In the genomic region with DNA sequence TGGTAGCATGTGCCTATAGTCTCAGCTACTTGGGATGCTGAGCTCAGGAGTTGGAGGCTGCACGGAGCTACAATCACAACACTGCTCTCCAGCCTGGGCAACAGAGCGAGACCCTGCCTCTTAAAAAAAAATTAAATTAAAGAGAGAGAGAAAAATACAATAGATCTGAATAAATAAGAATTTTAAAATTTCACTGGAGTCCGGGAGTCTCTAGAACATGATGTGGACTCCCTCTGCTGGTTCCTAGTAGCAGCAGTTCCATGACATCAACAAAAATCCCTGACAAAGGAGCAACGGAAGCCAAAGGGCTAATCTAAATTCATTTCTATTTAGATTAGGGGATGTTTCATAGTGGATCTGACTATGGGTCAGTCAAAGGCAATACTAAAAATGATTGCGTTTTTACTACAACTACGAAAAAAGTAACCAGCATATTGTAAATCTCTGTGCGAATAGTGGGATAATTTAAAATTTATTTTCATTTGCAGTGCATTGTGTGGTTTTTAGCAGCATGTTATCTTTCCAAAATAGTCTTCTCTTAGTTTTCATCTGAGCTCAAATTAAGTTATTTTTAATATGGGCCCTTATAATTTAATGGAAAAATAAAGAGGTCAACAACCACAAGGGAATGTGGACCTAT, we compare ENCODE assay signal across 9 cellular contexts. TPM values are rescaled to one million over a fixed set of nuclear protein-coding genes. Genes with fewer than 3 reads are reported as not detected.
DNase-seq lines count a peak whose midpoint lies in the region; ATAC-seq, FAIRE-seq and TF ChIP-seq lines count a peak whose summit lies in the region.
"Had no signal": no experiment of that assay in that cellular context is flagged by ENCODE, and none has a peak within 500 bp of the region (broad histone marks: within the 10 kb centered on the region; RNA-seq: fewer than 3 reads in every experiment).

No MANE protein-coding gene starts in this region.

- H3K27ac Mint-ChIP-seq in osteocyte (ENCODE audit: unreplicated experiment) = no peak overlapping the region
- no peak overlapping the region for H3K27ac Mint-ChIP-seq in effector memory CD8-positive, alpha-beta T cell

- peaks cover 11% of the 10 kb centered on the region for H3K9me3 Mint-ChIP-seq in osteocyte (ENCODE audit: unreplicated experiment)
- H3K9me3 Mint-ChIP-seq in effector memory CD8-positive, alpha-beta T cell = no peaks in the 10 kb centered on the region

- peak; percentile 80 for FAIRE-seq in endometrium (lab: Jason Lieb, UNC)

- DNase-seq in GM12864 (ENCODE audit: low read depth) (no peak), NCI-H460 (ENCODE audit: extremely low read depth, low read depth) (peak; percentile 33), osteocyte (ENCODE audit: extremely low spot score, unreplicated experiment) (no peak), germinal center (ENCODE audit: low spot score) (no peak), T1000 (lab: John Stamatoyannopoulos, UW) (no peak)
- no peak for DNase-seq in effector memory CD8-positive, alpha-beta T cell
- DNase-seq: NCI-H774 had no signal

- ATAC-seq in effector memory CD8-positive, alpha-beta T cell (replicated peaks) = no peak
- ATAC-seq in HG03521 (IDR thresholded peaks at IDR 0.05; ENCODE audit: unreplicated experiment) = no peak

- H3K4me1 Mint-ChIP-seq in osteocyte (ENCODE audit: unreplicated experiment) = peaks cover 1% of the 10 kb centered on the region
- peaks cover 19 to 25% of the 10 kb centered on the region in 2 donors for H3K4me1 Mint-ChIP-seq in effector memory CD8-positive, alpha-beta T cell (ENCODE audit: low read depth in 2 of 2)

- H3K4me3 ChIP-seq in GM12864 (ENCODE audit: low read depth, low read length) = no peak overlapping the region

- H3K4me3 Mint-ChIP-seq in osteocyte (ENCODE audit: unreplicated experiment) = no peak overlapping the region
- H3K4me3 Mint-ChIP-seq in effector memory CD8-positive, alpha-beta T cell = no peak overlapping the region

- H3K27me3 Mint-ChIP-seq in osteocyte (ENCODE audit: unreplicated experiment) = no peaks in the 10 kb centered on the region
- no peaks in the 10 kb centered on the region for H3K27me3 Mint-ChIP-seq in effector memory CD8-positive, alpha-beta T cell

- TF ChIP-seq CTCF in GM12864 (IDR thresholded peaks at IDR 0.05; ENCODE audit: low read depth, low read length, missing control alignments) (peak; percentile 40), osteocyte (IDR thresholded peaks at IDR 0.05) (peak; percentile 73)

- peaks cover 13% of the 10 kb centered on the region for H3K36me3 Mint-ChIP-seq in osteocyte (ENCODE audit: unreplicated experiment)
- peaks cover 13% of the 10 kb centered on the region for H3K36me3 Mint-ChIP-seq in effector memory CD8-positive, alpha-beta T cell (ENCODE audit: insufficient read depth)

RNA-seq across cellular contexts. Expression of a gene that starts 6.7 kb away (rescaled TPM):
- 25.7 and 29.1 TPM in 2 replicates for total RNA-seq in NCI-H460 (2014; rRNA removed; shearing (Covaris generic))
- polyA plus RNA-seq in NCI-H460 (2014; cell fraction: nucleus; rRNA removed) = 14.0 and 22.4 TPM in 2 replicates
- 23.9 and 26.6 TPM in 2 replicates for total RNA-seq in osteocyte

RNA-seq across cellular contexts. Expression of a gene that starts 39.4 kb away (rescaled TPM):
- 6.3 and 8.2 TPM in 2 replicates for total RNA-seq in NCI-H460 (2014; rRNA removed; shearing (Covaris generic))
- polyA plus RNA-seq in NCI-H460 (2014; cell fraction: nucleus; rRNA removed) = 6.4 and 7.1 TPM in 2 replicates
- total RNA-seq in osteocyte = 18.2 and 19.0 TPM in 2 replicates
